11 cellular contexts compared by ENCODE assay signal in genomic region chr3:129663045-129663446, GRCh38. TPM values are rescaled to one million over a fixed set of nuclear protein-coding genes. Genes with fewer than 3 reads are reported as not detected.
DNase-seq lines count a peak whose midpoint lies in the region; ATAC-seq and TF ChIP-seq lines count a peak whose summit lies in the region.
"Had no signal": no experiment of that assay in that cellular context is flagged by ENCODE, and none has a peak within 500 bp of the region (broad histone marks: within the 10 kb centered on the region; RNA-seq: fewer than 3 reads in every experiment).

No MANE protein-coding gene starts in this region.

- no peaks in the 10 kb centered on the region for H3K27me3 Mint-ChIP-seq in endodermal cell (ENCODE audit: insufficient read depth)
- H3K27me3 Mint-ChIP-seq in CD4-positive, alpha-beta memory T cell = no peaks in the 10 kb centered on the region

- POLR2A ChIA-PET in CD4-positive, alpha-beta memory T cell (lab: Charles Lee; ENCODE audit: partially characterized antibody) = no interaction called here

- WGBS in HUES64 = 76% methylated on average over 1 of the region's 1 CpG
- WGBS in endodermal cell (ENCODE audit: insufficient coverage in 1 of 2, insufficient read length in 1 of 2), 2 experiments = 78 to 100% methylated on average over 1 of the region's 1 CpG

- CTCF ChIA-PET in CD4-positive, alpha-beta memory T cell (lab: Charles Lee; ENCODE audit: partially characterized antibody) = interaction anchor here (1.1 to 1.8 kb wide), 2 partner anchors 12 to 16 kb away, joined by 3 to 6 read pairs; no protein-coding TSS in a partner anchor

- no peak for TF ChIP-seq CTCF in endodermal cell (conservative IDR thresholded peaks at IDR 0.05)

- H3K27me3 ChIP-seq in HUES64 (ENCODE audit: insufficient read depth, low read length) = no peaks in the 10 kb centered on the region
- H3K27me3 ChIP-seq in endodermal cell (ENCODE audit: control insufficient read depth, insufficient read depth, low read length, poor library complexity, severe bottlenecking) = no peaks in the 10 kb centered on the region
- H3K27me3 ChIP-seq in CD4-positive, alpha-beta memory T cell (ENCODE audit: insufficient read depth, low read length) = no peaks in the 10 kb centered on the region
- H3K27me3 ChIP-seq: BLaER1, Peyer's patch had no signal

- H3K36me3 ChIP-seq in HUES64 (ENCODE audit: insufficient read depth, low read length) (no peaks in the 10 kb centered on the region), endodermal cell (ENCODE audit: control insufficient read depth, insufficient read depth, low read length) (peaks cover 2% of the 10 kb centered on the region)
- no peaks in the 10 kb centered on the region for H3K36me3 ChIP-seq in CD4-positive, alpha-beta memory T cell (ENCODE audit: insufficient read depth, low read length)
- H3K36me3 ChIP-seq: Peyer's patch had no signal

- H3K4me3 ChIP-seq in HUES64 (ENCODE audit: low read length) (no peak overlapping the region), endodermal cell (ENCODE audit: low read length) (no peak overlapping the region)
- no peak overlapping the region for H3K4me3 ChIP-seq in CD4-positive, alpha-beta memory T cell (ENCODE audit: low read length in 2 of 2)
- H3K4me3 ChIP-seq: BLaER1, Peyer's patch had no signal

- no peak overlapping the region for H3K4me3 Mint-ChIP-seq in endodermal cell
- H3K4me3 Mint-ChIP-seq in CD4-positive, alpha-beta memory T cell = no peak overlapping the region

- peak; percentile 43 for DNase-seq in AG20443 (ENCODE audit: low spot score)
- peak; percentile 49 for DNase-seq in endodermal cell
- peak; percentile 37 for DNase-seq in mucosa of gallbladder (ENCODE audit: low spot score)
- no peak for DNase-seq in dedifferentiated amniotic fluid mesenchymal stem cell (ENCODE audit: extremely low spot score)
- DNase-seq in CD4-positive, alpha-beta memory T cell = no peak
- DNase-seq: NCI-H2029, Peyer's patch had no signal

- H3K4me1 ChIP-seq in HUES64 (ENCODE audit: insufficient read depth, low read length) = peaks cover 41% of the 10 kb centered on the region
- H3K4me1 ChIP-seq in endodermal cell (ENCODE audit: control insufficient read depth, insufficient read depth, low read length) = peaks cover 13% of the 10 kb centered on the region
- H3K4me1 ChIP-seq in CD4-positive, alpha-beta memory T cell (ENCODE audit: insufficient read depth, low read length) = no peaks in the 10 kb centered on the region

- intact Hi-C loops in CD4-positive, alpha-beta memory T cell (cut with micrococcal nuclease) = no loop called here

- peaks cover 42% of the 10 kb centered on the region for H3K4me1 Mint-ChIP-seq in endodermal cell
- peaks cover 5 to 20% (median 13%) of the 10 kb centered on the region in 4 donors for H3K4me1 Mint-ChIP-seq in CD4-positive, alpha-beta memory T cell

- H3K9ac ChIP-seq in HUES64 (ENCODE audit: low read depth, low read length) = peak overlapping the region; percentile 12; the same call in 1 of the 2 replicates
- H3K9ac ChIP-seq in endodermal cell (ENCODE audit: extremely low read depth, low read length, poor library complexity, severe bottlenecking) = no peak overlapping the region
- H3K9ac ChIP-seq: BLaER1 had no signal

- H3K9me3 Mint-ChIP-seq in endodermal cell = no peaks in the 10 kb centered on the region
- H3K9me3 Mint-ChIP-seq in CD4-positive, alpha-beta memory T cell = no peaks in the 10 kb centered on the region

- no peak overlapping the region; the same call in 1 of the 2 replicates for H3K27ac ChIP-seq in HUES64 (ENCODE audit: low read depth, low read length)
- no peak overlapping the region for H3K27ac ChIP-seq in endodermal cell (ENCODE audit: low read depth, low read length)
- H3K27ac ChIP-seq in CD4-positive, alpha-beta memory T cell (ENCODE audit: low read depth, low read length) = no peak overlapping the region
- H3K27ac ChIP-seq: BLaER1, Peyer's patch had no signal

- H3K9me3 ChIP-seq in HUES64 (ENCODE audit: insufficient read depth, low read depth, low read length) (no peaks in the 10 kb centered on the region), endodermal cell (ENCODE audit: control insufficient read depth, low read length) (no peaks in the 10 kb centered on the region)
- no peaks in the 10 kb centered on the region for H3K9me3 ChIP-seq in CD4-positive, alpha-beta memory T cell (ENCODE audit: control insufficient read depth in 1 of 2, low read length in 2 of 2)
- H3K9me3 ChIP-seq: BLaER1, Peyer's patch had no signal

- H3K36me3 Mint-ChIP-seq in endodermal cell (ENCODE audit: low read depth) = no peaks in the 10 kb centered on the region
- H3K36me3 Mint-ChIP-seq in CD4-positive, alpha-beta memory T cell = peaks cover 0 to 16% of the 10 kb centered on the region in 2 donors

- ATAC-seq in HG02623 (IDR thresholded peaks at IDR 0.05; ENCODE audit: unreplicated experiment) (no peak), HG03439 (IDR thresholded peaks at IDR 0.05; ENCODE audit: unreplicated experiment) (no peak)

- H3K27ac Mint-ChIP-seq in endodermal cell = peak overlapping the region; percentile 1
- no peak overlapping the region for H3K27ac Mint-ChIP-seq in CD4-positive, alpha-beta memory T cell

RNA-seq across cellular contexts. Expression of gene PLXND1, which starts 56.6 kb away (rescaled TPM):
- 33.5 TPM for polyA plus RNA-seq in HUES64 (2013, experiment 1 of 2)
- polyA plus RNA-seq in HUES64 (2013, experiment 2 of 2) = 48.6 TPM
- 10 to 100 TPM; 73.1 to 83.2 TPM for total RNA-seq in endodermal cell
- 58.8 TPM for polyA plus RNA-seq in endodermal cell (2013, experiment 1 of 2)
- polyA plus RNA-seq in endodermal cell (2013, experiment 2 of 2) = 68.1 TPM
- total RNA-seq in mucosa of gallbladder = 82.2 TPM
- 10 to 100 TPM; 71.4 to 72.5 TPM for total RNA-seq in CD4-positive, alpha-beta memory T cell
- 1 to 10 TPM in 1 of 2 donors, under 1 TPM in 1; 0.03 to 8.9 TPM for polyA plus RNA-seq in CD4-positive, alpha-beta memory T cell

Comparison
In these comparisons a context has a peak if more than half of its experiments do, and no peak if none do; other contexts are left out.
1. DNase-seq: peak in AG20443 (single experiment), endodermal cell (single experiment) and mucosa of gallbladder (single experiment); none in dedifferentiated amniotic fluid mesenchymal stem cell (single experiment) and CD4-positive, alpha-beta memory T cell (0 of 5).